ENCODE assay signal across 8 cellular contexts in genomic region chr10:4067552-4068254, GRCh38.
A peak's percentile ranks its signal among the peaks of the same experiment; 100 is the strongest.
DNase-seq lines count a peak whose midpoint lies in the region; ATAC-seq and TF ChIP-seq lines count a peak whose summit lies in the region.

No MANE protein-coding gene starts in this region.

- H3K27me3 Mint-ChIP-seq in CD14-positive monocyte (ENCODE audit: low read depth in 3 of 3), result peaks cover 0 to 2% (median 0%) of the 10 kb centered on the region in 3 donors

- H3K4me1 ChIP-seq in IMR-90 (ENCODE audit: control insufficient read depth, insufficient read depth, low read length), result peaks cover 8% of the 10 kb centered on the region

- no peak for TF ChIP-seq POLR2A in IMR-90 (IDR thresholded peaks at IDR 0.05; ENCODE audit: low read depth, low read length)

- H3K9me3 ChIP-seq in IMR-90 (ENCODE audit: control insufficient read depth, insufficient read depth, low read length), result no peaks in the 10 kb centered on the region

- H3K4me3 ChIP-seq in IMR-90 (ENCODE audit: insufficient read depth, low read depth, low read length), result no peak overlapping the region

- H2BK5ac ChIP-seq in IMR-90 (ENCODE audit: low read depth, low read length, poor library complexity, severe bottlenecking), result no peak overlapping the region

- H3K27me3 ChIP-seq in IMR-90 (ENCODE audit: control insufficient read depth, insufficient read depth, low read length), result no peaks in the 10 kb centered on the region

- peaks cover 0 to 3% (median 0%) of the 10 kb centered on the region in 7 donors for H3K9me3 Mint-ChIP-seq in CD14-positive monocyte

- ATAC-seq in GM19455 (IDR thresholded peaks at IDR 0.05; ENCODE audit: unreplicated experiment), result peak; percentile 57
- no peak for ATAC-seq in IMR-90 (ENCODE audit: low read depth)
- ATAC-seq in HG03097 (IDR thresholded peaks at IDR 0.05; ENCODE audit: low FRiP score, unreplicated experiment), result no peak

- peak overlapping the region; percentile 1; the same call in 1 of the 2 replicates for H4K91ac ChIP-seq in IMR-90 (ENCODE audit: insufficient read depth, low read depth, low read length)

- H3K18ac ChIP-seq in IMR-90 (ENCODE audit: low read depth, low read length), result no peak overlapping the region

- peaks cover 4% of the 10 kb centered on the region; the same call in 1 of the 2 replicates for H3K9me1 ChIP-seq in IMR-90 (ENCODE audit: insufficient read depth, low read length)

- H4K5ac ChIP-seq in IMR-90 (ENCODE audit: low read depth, low read length), result no peak overlapping the region

- BruUV-seq in IMR-90 (replicated peaks; lab: Mats Ljungman, UMichigan), result no TSS peak

- peak overlapping the region; percentile 14; the same call in 1 of the 2 replicates for H2BK20ac ChIP-seq in IMR-90 (ENCODE audit: low read depth, low read length)

- H3K14ac ChIP-seq in IMR-90 (replicated peaks; ENCODE audit: low read depth, low read length), result peak overlapping the region; percentile 74; the same call in 1 of the 2 replicates

- in situ Hi-C loops in IMR-90 (cut with MboI; ENCODE audit: low sequenced_read_pairs), result no loop called here

- POLR2A ChIA-PET in IMR-90 (lab: Charles Lee; ENCODE audit: unreplicated experiment), result no interaction called here

- H3K36me3 Mint-ChIP-seq in CD14-positive monocyte, result no peaks in the 10 kb centered on the region

- TF ChIP-seq CTCF in CD14-positive monocyte (IDR thresholded peaks at IDR 0.05) (no peak), IMR-90 (conservative IDR thresholded peaks at IDR 0.05; ENCODE audit: low read depth, low read length) (no peak)

- intact Hi-C loops in CD14-positive monocyte (cut with micrococcal nuclease) (loop anchor here in 1 of 2 donors (10.0 kb wide), 2 partner anchors 57 to 257 kb away; no protein-coding TSS in a partner anchor), IMR-90 (cut with micrococcal nuclease) (no loop called here)

- no peaks in the 10 kb centered on the region for H3K4me1 Mint-ChIP-seq in CD14-positive monocyte

- no peak overlapping the region for H2AK9ac ChIP-seq in IMR-90 (replicated peaks; ENCODE audit: low read depth, low read length, poor library complexity)

- H4K20me1 ChIP-seq in IMR-90 (ENCODE audit: insufficient read depth, low read length), result no peaks in the 10 kb centered on the region

- H3K36me3 ChIP-seq in IMR-90 (ENCODE audit: control insufficient read depth, insufficient read depth, low read length), result no peaks in the 10 kb centered on the region

- DNase-seq in CD14-positive monocyte (ENCODE audit: low spot score) (peak; percentile 55), IMR-90 (no peak), epithelial cell of prostate (ENCODE audit: low read depth, low spot score) (no peak), putamen (ENCODE audit: low spot score) (no peak), superior temporal gyrus (ENCODE audit: extremely low spot score) (no peak), NCI-H345 (lab: John Stamatoyannopoulos, UW) (no peak)

- H3K23ac ChIP-seq in IMR-90 (ENCODE audit: low read depth, low read length), result 0 out of 2 replicates have a peak overlapping the region, but pooled peaks have one; percentile 26

- H2BK120ac ChIP-seq in IMR-90 (ENCODE audit: low read depth, low read length), result peak overlapping the region; percentile 58; the same call in 1 of the 2 replicates

- H3K27ac ChIP-seq in IMR-90 (ENCODE audit: insufficient read depth, low read length) (no peak overlapping the region), epithelial cell of prostate (peak overlapping the region; percentile 62)

- H3K79me1 ChIP-seq in IMR-90 (ENCODE audit: low read depth in 1 of 2, low read length in 2 of 2), result no peaks in the 10 kb centered on the region

- TF ChIP-seq RAD21 in IMR-90 (IDR thresholded peaks at IDR 0.05; ENCODE audit: low read length), result no peak

- H2BK15ac ChIP-seq in IMR-90 (ENCODE audit: low read depth, low read length), result 0 out of 3 replicates have a peak overlapping the region, but pooled peaks have one; percentile 21

- H2AK5ac ChIP-seq in IMR-90 (ENCODE audit: low read depth, low read length), result peak overlapping the region; percentile 13; the same call in 1 of the 2 replicates

- CTCF ChIA-PET in IMR-90 (lab: Yijun Ruan, JAX), result no interaction called here

- H3K27ac Mint-ChIP-seq in CD14-positive monocyte, result no peak overlapping the region

- dilution Hi-C loops in IMR-90 (cut with HindIII; ENCODE audit: low sequenced_read_pairs, unreplicated experiment), result no loop called here

- H2AFZ ChIP-seq in IMR-90 (replicated peaks; ENCODE audit: low read length, poor library complexity), result no peak overlapping the region

- H3K4me2 ChIP-seq in IMR-90 (ENCODE audit: low read depth, low read length), result no peak overlapping the region

- H4K8ac ChIP-seq in IMR-90 (ENCODE audit: low read depth in 2 of 2, low read length in 2 of 2), result peak overlapping the region in 1 of 2 experiments; percentile 45; a peak in 1 of 4 replicates

- H3K56ac ChIP-seq in IMR-90 (ENCODE audit: extremely low read depth, insufficient read depth, low read length), result no peak overlapping the region

- H3K9ac ChIP-seq in IMR-90 (ENCODE audit: low read depth, low read length), result no peak overlapping the region

- peak overlapping the region; percentile 40; the same call in 1 of the 2 replicates for H3K4ac ChIP-seq in IMR-90 (ENCODE audit: low read depth, low read length)

- H3K4me3 Mint-ChIP-seq in CD14-positive monocyte, result no peak overlapping the region

- 80 to 100% methylated on average over 1 to 6 of the region's 8 CpGs for WGBS in IMR-90 (ENCODE audit: extremely low coverage in 2 of 2, insufficient read length in 1 of 2), 2 experiments

TF ChIP-seq in IMR-90, 13 proteins besides CTCF, POLR2A, EP300 and RAD21:
- TF ChIP-seq NFE2L2 (IDR thresholded peaks at IDR 0.05; ENCODE audit: low read depth, low read length) (no peak), ELK1 (IDR thresholded peaks at IDR 0.05; ENCODE audit: borderline replicate concordance, low read depth, low read length) (no peak), SMC3 (IDR thresholded peaks at IDR 0.05; ENCODE audit: low read depth, low read length) (no peak), CEBPB (IDR thresholded peaks at IDR 0.05; ENCODE audit: low read depth, low read length) (no peak), BHLHE40 (IDR thresholded peaks at IDR 0.05; ENCODE audit: low read depth, low read length) (no peak), MXI1 (IDR thresholded peaks at IDR 0.05; ENCODE audit: borderline replicate concordance, low read depth, low read length) (no peak), RFX5 (IDR thresholded peaks at IDR 0.05; ENCODE audit: low read depth, low read length) (no peak), FOS (IDR thresholded peaks at IDR 0.05; ENCODE audit: low read depth, low read length) (no peak), USF2 (IDR thresholded peaks at IDR 0.05; ENCODE audit: low read depth, low read length) (no peak), MAZ (IDR thresholded peaks at IDR 0.05; ENCODE audit: borderline replicate concordance, low read depth, low read length) (no peak), CHD1 (IDR thresholded peaks at IDR 0.05; ENCODE audit: low read depth, low read length) (no peak), MAFK (IDR thresholded peaks at IDR 0.05; ENCODE audit: low read depth, low read length) (no peak), RCOR1 (IDR thresholded peaks at IDR 0.05; ENCODE audit: insufficient replicate concordance, low read length) (no peak)
